Comparison of ENCODE assay signal across 2 cellular contexts in genomic region chr1:46333300-46334029, GRCh38.
TF ChIP-seq lines count a peak whose summit lies in the region.

No MANE protein-coding gene starts in this region.

TF ChIP-seq in HEK293T, 16 proteins besides CTCF, POLR2A, EP300 and RAD21:
- TF ChIP-seq ELF4 (IDR thresholded peaks at IDR 0.05) = no peak
- TF ChIP-seq PKNOX1 (IDR thresholded peaks at IDR 0.05) = no peak
- TF ChIP-seq ARNT (IDR thresholded peaks at IDR 0.05) = no peak
- no peak for TF ChIP-seq FOXA1 (IDR thresholded peaks at IDR 0.05)
- TF ChIP-seq NFRKB (IDR thresholded peaks at IDR 0.05) = no peak
- no peak for TF ChIP-seq CTBP1 (IDR thresholded peaks at IDR 0.05; ENCODE audit: borderline replicate concordance)
- TF ChIP-seq FOXM1 (IDR thresholded peaks at IDR 0.05; ENCODE audit: borderline replicate concordance) = no peak

TF ChIP-seq in GM12878, 131 proteins besides CTCF, POLR2A, EP300 and RAD21:
- TF ChIP-seq ATF2 (IDR thresholded peaks at IDR 0.05; ENCODE audit: low read length) (peak; percentile 14; the same call in 1 of the 2 replicates), SMC3 (IDR thresholded peaks at IDR 0.05; ENCODE audit: borderline replicate concordance, low read length) (peak; percentile 40; the same call in 1 of the 2 replicates), PML (IDR thresholded peaks at IDR 0.05; ENCODE audit: low read length) (peak; percentile 83; the same call in 1 of the 2 replicates), FOS (IDR thresholded peaks at IDR 0.05; ENCODE audit: borderline replicate concordance, extremely low read depth, insufficient read length) (no peak), YY1 (IDR thresholded peaks at IDR 0.05; ENCODE audit: low read depth, low read length) (no peak), HDAC2 (IDR thresholded peaks at IDR 0.05) (no peak), EED (IDR thresholded peaks at IDR 0.05; ENCODE audit: low read depth) (peak; percentile 42; the same call in 1 of the 2 replicates), EZH2 (IDR thresholded peaks at IDR 0.05; ENCODE audit: borderline replicate concordance, control insufficient read depth, low read depth, low read length) (no peak), CHD1 (IDR thresholded peaks at IDR 0.05; ENCODE audit: low read depth, low read length) (0 out of 2 replicates have a peak, but pooled peaks have one; percentile 52), MEF2B (IDR thresholded peaks at IDR 0.05; ENCODE audit: partially characterized antibody, poor library complexity, severe bottlenecking) (peak; percentile 6), CREM (IDR thresholded peaks at IDR 0.05; ENCODE audit: low read depth) (no peak), RUNX3 (IDR thresholded peaks at IDR 0.05; ENCODE audit: low read length) (peak; percentile 2; the same call in 1 of the 2 replicates), MTA2 (IDR thresholded peaks at IDR 0.05; ENCODE audit: low read depth) (peak; percentile 36; the same call in 1 of the 2 replicates), SMARCA5 (IDR thresholded peaks at IDR 0.05) (peak; percentile 30; the same call in 1 of the 2 replicates), SMAD5 (IDR thresholded peaks at IDR 0.05; ENCODE audit: low read depth) (peak; percentile 70), IKZF1 (conservative IDR thresholded peaks at IDR 0.05) (peak; percentile 77), HDGF (IDR thresholded peaks at IDR 0.05) (peak; percentile 10; the same call in 1 of the 2 replicates), NBN (IDR thresholded peaks at IDR 0.05) (no peak; the same call in 1 of the 2 replicates), MXI1 (IDR thresholded peaks at IDR 0.05; ENCODE audit: low read depth, low read length) (peak; percentile 71; the same call in 1 of the 2 replicates), POU2F2 (IDR thresholded peaks at IDR 0.05; ENCODE audit: borderline replicate concordance, low read depth, low read length) (peak; percentile 86), ZBTB33 (IDR thresholded peaks at IDR 0.05) (no peak), WRNIP1 (IDR thresholded peaks at IDR 0.05; ENCODE audit: borderline replicate concordance, low read depth, low read length) (no peak), CBFB (IDR thresholded peaks at IDR 0.05; ENCODE audit: low read depth) (peak; percentile 67; the same call in 1 of the 2 replicates), ZBED1 (IDR thresholded peaks at IDR 0.05; ENCODE audit: borderline replicate concordance) (peak; percentile 83), POLR2AphosphoS5 (IDR thresholded peaks at IDR 0.05; ENCODE audit: low read length) (peak; percentile 89), MLLT1 (IDR thresholded peaks at IDR 0.05) (peak; percentile 84), CBX3 (IDR thresholded peaks at IDR 0.05; ENCODE audit: borderline replicate concordance, low read depth) (no peak), IKZF2 (IDR thresholded peaks at IDR 0.05) (peak in 1 of 2 experiments; percentile 79; a peak in 3 of 4 replicates), ASH2L (IDR thresholded peaks at IDR 0.05; ENCODE audit: borderline replicate concordance, low read depth) (no peak), SKIL (IDR thresholded peaks at IDR 0.05; ENCODE audit: low read depth, poor library complexity, severe bottlenecking) (peak; percentile 24), NFIC (IDR thresholded peaks at IDR 0.05; ENCODE audit: low read depth, low read length) (0 out of 2 replicates have a peak, but pooled peaks have one; percentile 9)
